ENCODE assay signal across 31 cellular contexts in genomic region chr17:72363336-72363620, GRCh38.
DNase-seq lines count a peak whose midpoint lies in the region; ATAC-seq, FAIRE-seq and TF ChIP-seq lines count a peak whose summit lies in the region.
"Had no signal": no experiment of that assay in that cellular context is flagged by ENCODE, and none has a peak within 500 bp of the region (broad histone marks: within the 10 kb centered on the region; RNA-seq: fewer than 3 reads in every experiment).

No MANE protein-coding gene starts in this region.

- FAIRE-seq in keratinocyte (lab: Jason Lieb, UNC): no peak
- FAIRE-seq: endometrium, TTC549 had no signal

- no peaks in the 10 kb centered on the region for H3F3A ChIP-seq in PC-3 (ENCODE audit: low read length, unreplicated experiment)

- H3K4me3 ChIP-seq in PC-3 (ENCODE audit: low read length) (no peak overlapping the region), adipocyte (ENCODE audit: low read length) (no peak overlapping the region), keratinocyte (ENCODE audit: control insufficient read depth in 2 of 3, extremely low read depth in 1 of 3, insufficient read depth in 2 of 3, low read depth in 1 of 3, low read length in 3 of 3) (no peak overlapping the region), esophagus squamous epithelium (no peak overlapping the region), mucosa of descending colon (no peak overlapping the region)
- H3K4me3 ChIP-seq: SK-N-MC, spleen, thoracic aorta had no signal

- H3K27ac Mint-ChIP-seq in activated CD8-positive, alpha-beta T cell treated with anti-CD3 and anti-CD28 coated beads for 36 hours: no peak overlapping the region
- H3K27ac Mint-ChIP-seq: activated CD4-positive, alpha-beta memory T cell treated with anti-CD3 and anti-CD28 coated beads for 36 hours; activated naive CD8-positive, alpha-beta T cell treated with anti-CD3 and anti-CD28 coated beads, Interleukin-2, amount 50 U/mL, for 24 hours; T-helper 17 cell had no signal

- no peaks in the 10 kb centered on the region for H3K9me3 Mint-ChIP-seq in activated CD8-positive, alpha-beta T cell treated with anti-CD3 and anti-CD28 coated beads for 36 hours
- H3K9me3 Mint-ChIP-seq: activated CD4-positive, alpha-beta memory T cell treated with anti-CD3 and anti-CD28 coated beads for 36 hours; activated naive CD8-positive, alpha-beta T cell treated with anti-CD3 and anti-CD28 coated beads, Interleukin-2, amount 50 U/mL, for 24 hours had no signal

- no peaks in the 10 kb centered on the region for H3K27me3 Mint-ChIP-seq in activated CD8-positive, alpha-beta T cell treated with anti-CD3 and anti-CD28 coated beads for 36 hours
- H3K27me3 Mint-ChIP-seq: activated naive CD8-positive, alpha-beta T cell treated with anti-CD3 and anti-CD28 coated beads, Interleukin-2, amount 50 U/mL, for 24 hours; T-helper 17 cell had no signal

- no peaks in the 10 kb centered on the region for H3K36me3 Mint-ChIP-seq in activated CD8-positive, alpha-beta T cell treated with anti-CD3 and anti-CD28 coated beads for 36 hours (ENCODE audit: low read depth)
- H3K36me3 Mint-ChIP-seq: activated CD4-positive, alpha-beta memory T cell treated with anti-CD3 and anti-CD28 coated beads for 36 hours had no signal

- no peaks in the 10 kb centered on the region for H3K4me1 Mint-ChIP-seq in activated CD8-positive, alpha-beta T cell treated with anti-CD3 and anti-CD28 coated beads for 36 hours (ENCODE audit: low read depth)
- H3K4me1 Mint-ChIP-seq: activated naive CD8-positive, alpha-beta T cell treated with anti-CD3 and anti-CD28 coated beads, Interleukin-2, amount 50 U/mL, for 24 hours; T-helper 17 cell had no signal

- intact Hi-C loops in PC-3 (cut with micrococcal nuclease) (no loop called here), esophagus squamous epithelium (cut with DNase I) (no loop called here), mucosa of descending colon (cut with DNase I, micrococcal nuclease) (no loop called here)
- intact Hi-C loops in activated CD8-positive, alpha-beta T cell treated with anti-CD3 and anti-CD28 coated beads for 36 hours (cut with micrococcal nuclease): no loop called here

- POLR2A ChIA-PET in PC-3 (lab: Charles Lee; ENCODE audit: unreplicated experiment): interaction anchor here (0.9 to 1.0 kb wide), 2 partner anchors 60 to 102 kb away, joined by 4 to 7 read pairs; no protein-coding TSS in a partner anchor
- POLR2A ChIA-PET in activated CD8-positive, alpha-beta T cell treated with anti-CD3 and anti-CD28 coated beads for 36 hours (lab: Charles Lee): no interaction called here

- BruUV-seq in PC-3 (replicated peaks; lab: Mats Ljungman, UMichigan): no TSS peak

- 65 to 70% methylated on average over 3 to 4 of the region's 4 CpGs for WGBS in esophagus squamous epithelium, 2 donors

- no peaks in the 10 kb centered on the region for H3K79me2 ChIP-seq in PC-3 (ENCODE audit: low read length)
- no peaks in the 10 kb centered on the region for H3K79me2 ChIP-seq in keratinocyte (ENCODE audit: control insufficient read depth, insufficient read depth, low read length)
- H3K79me2 ChIP-seq: parathyroid adenoma had no signal

- H3K4me3 Mint-ChIP-seq in activated CD8-positive, alpha-beta T cell treated with anti-CD3 and anti-CD28 coated beads for 36 hours: no peak overlapping the region
- H3K4me3 Mint-ChIP-seq: activated CD4-positive, alpha-beta memory T cell treated with anti-CD3 and anti-CD28 coated beads for 36 hours; activated naive CD8-positive, alpha-beta T cell treated with anti-CD3 and anti-CD28 coated beads, Interleukin-2, amount 50 U/mL, for 24 hours; neural crest cell; T-helper 17 cell had no signal

- H3K4me2 ChIP-seq in PC-3 (ENCODE audit: low read length) (peak overlapping the region; percentile 43), keratinocyte (ENCODE audit: control insufficient read depth, extremely low read depth, insufficient read depth, low read depth, low read length) (no peak overlapping the region)

- H3K9me3 ChIP-seq in PC-3 (ENCODE audit: low read length): no peaks in the 10 kb centered on the region
- no peaks in the 10 kb centered on the region for H3K9me3 ChIP-seq in adipocyte (ENCODE audit: control insufficient read depth, low read length)
- H3K9me3 ChIP-seq in keratinocyte (ENCODE audit: control insufficient read depth, low read depth, low read length): no peaks in the 10 kb centered on the region
- H3K9me3 ChIP-seq in esophagus squamous epithelium: no peaks in the 10 kb centered on the region
- H3K9me3 ChIP-seq in mucosa of descending colon: no peaks in the 10 kb centered on the region
- H3K9me3 ChIP-seq: thoracic aorta had no signal

- dilution Hi-C loops in keratinocyte (cut with MboI; ENCODE audit: extremely low pct_ligation_motif_present, low sequenced_read_pairs): no loop called here

- H3K9me2 ChIP-seq in PC-3 (replicated peaks; ENCODE audit: low read length): no peaks in the 10 kb centered on the region

- no peak overlapping the region for H2AFZ ChIP-seq in PC-3 (ENCODE audit: low read length)
- no peak overlapping the region for H2AFZ ChIP-seq in keratinocyte (ENCODE audit: control insufficient read depth, low read length)
- H2AFZ ChIP-seq: parathyroid adenoma had no signal

- H3K36me3 ChIP-seq in PC-3 (ENCODE audit: low read depth, low read length): no peaks in the 10 kb centered on the region
- H3K36me3 ChIP-seq in adipocyte (ENCODE audit: control insufficient read depth, insufficient read depth, low read length, severe bottlenecking): no peaks in the 10 kb centered on the region
- no peaks in the 10 kb centered on the region for H3K36me3 ChIP-seq in keratinocyte (ENCODE audit: control insufficient read depth in 2 of 2, extremely low read depth in 1 of 2, insufficient read depth in 2 of 2, low read length in 2 of 2)
- no peaks in the 10 kb centered on the region for H3K36me3 ChIP-seq in esophagus squamous epithelium
- H3K36me3 ChIP-seq in mucosa of descending colon (ENCODE audit: low read depth): no peaks in the 10 kb centered on the region
- H3K36me3 ChIP-seq: spleen, thoracic aorta had no signal

- peaks cover 44% of the 10 kb centered on the region for H3K4me1 ChIP-seq in PC-3 (ENCODE audit: insufficient read depth, low read length)
- peaks cover 10% of the 10 kb centered on the region for H3K4me1 ChIP-seq in adipocyte (ENCODE audit: control insufficient read depth, insufficient read depth, low read length)
- H3K4me1 ChIP-seq in keratinocyte (ENCODE audit: control insufficient read depth, extremely low read depth, insufficient read depth, low read length): peaks cover 36% of the 10 kb centered on the region
- H3K4me1 ChIP-seq in esophagus squamous epithelium: peaks cover 0 to 39% (median 10%) of the 10 kb centered on the region in 3 donors
- no peaks in the 10 kb centered on the region for H3K4me1 ChIP-seq in mucosa of descending colon (ENCODE audit: low read depth)
- H3K4me1 ChIP-seq: parathyroid adenoma, spleen had no signal

- DNase-seq in PC-3 (no peak), adipocyte (ENCODE audit: low read depth) (peak; percentile 37), keratinocyte (ENCODE audit: low read depth, low spot score) (no peak), esophagus squamous epithelium (lab: John Stamatoyannopoulos, UW) (no peak), NCI-H2171 (lab: John Stamatoyannopoulos, UW) (no peak), mucosa of descending colon (no peak)
- no peak for DNase-seq in activated CD8-positive, alpha-beta T cell treated with anti-CD3 and anti-CD28 coated beads for 36 hours
- DNase-seq: activated CD4-positive, alpha-beta memory T cell treated with anti-CD3 and anti-CD28 coated beads for 36 hours; activated CD8-positive, alpha-beta memory T cell treated with anti-CD3 and anti-CD28 coated beads, Interleukin-2, amount 50 U/mL, for 4 hours; activated naive CD4-positive, alpha-beta T cell; activated naive CD8-positive, alpha-beta T cell treated with anti-CD3 and anti-CD28 coated beads, Interleukin-2, amount 50 U/mL, for 24 hours; Caco-2; DMS79; GF-D8; Kasumi-1; left cardiac atrium; NCI-H1436 treated with DMSO at 0.1 percent for 48 hours; NCI-H2081 treated with DMSO at 0.1 percent for 48 hours; NCI-H345; NCI-H69; spleen; stimulated activated CD4-positive, alpha-beta T cell treated with anti-CD3 and anti-CD28 coated beads, Interleukin-2, amount 100 ng/mL, for 24 hours; stimulated activated naive CD8-positive, alpha-beta T cell treated with anti-CD3 and anti-CD28 coated beads, Interleukin-15, Interleukin-2, amounts not matched to agents 100 U/mL and 50 U/mL, for 24 hours; T-helper 17 cell had no signal

- H3K27me3 ChIP-seq in PC-3 (ENCODE audit: low read length) (no peaks in the 10 kb centered on the region), adipocyte (replicated peaks; ENCODE audit: control insufficient read depth, insufficient read depth, low read length) (no peaks in the 10 kb centered on the region), keratinocyte (ENCODE audit: control insufficient read depth, extremely low read depth, insufficient read depth, low read length) (no peaks in the 10 kb centered on the region), esophagus squamous epithelium (peaks cover 0 to 11% (median 0%) of the 10 kb centered on the region in 4 donors)

- H3K9me1 ChIP-seq in keratinocyte (ENCODE audit: control insufficient read depth, extremely low read depth, insufficient read depth, low read length): no peaks in the 10 kb centered on the region

- H3K27ac ChIP-seq in PC-3 (ENCODE audit: low read length): peak overlapping the region; percentile 93
- peak overlapping the region; percentile 94 for H3K27ac ChIP-seq in keratinocyte (ENCODE audit: control insufficient read depth, insufficient read depth, low read length)
- no peak overlapping the region for H3K27ac ChIP-seq in esophagus squamous epithelium
- H3K27ac ChIP-seq: C4-2B, parathyroid adenoma, SK-N-MC, spleen, thoracic aorta had no signal

- CTCF ChIA-PET in PC-3 (lab: Charles Lee): no interaction called here
- CTCF ChIA-PET in activated CD8-positive, alpha-beta T cell treated with anti-CD3 and anti-CD28 coated beads for 36 hours (lab: Charles Lee): no interaction called here

- no peaks in the 10 kb centered on the region for H4K20me1 ChIP-seq in PC-3 (ENCODE audit: low read length)
- H4K20me1 ChIP-seq in keratinocyte (ENCODE audit: control insufficient read depth, extremely low read depth, insufficient read depth, low read length): no peaks in the 10 kb centered on the region

- TF ChIP-seq CTCF in PC-3 (conservative IDR thresholded peaks at IDR 0.05; ENCODE audit: low read depth, low read length): no peak
- TF ChIP-seq CTCF in keratinocyte (optimal IDR thresholded peaks at IDR 0.05 in 1 of 3, IDR thresholded peaks at IDR 0.05 in 1 of 3, conservative IDR thresholded peaks at IDR 0.05 in 1 of 3; ENCODE audit: extremely low read depth in 1 of 3, insufficient read depth in 2 of 3, low read length in 3 of 3): no peak
- no peak for TF ChIP-seq CTCF in esophagus squamous epithelium (IDR thresholded peaks at IDR 0.05)
- no peak for TF ChIP-seq CTCF in activated CD8-positive, alpha-beta T cell treated with anti-CD3 and anti-CD28 coated beads for 36 hours (IDR thresholded peaks at IDR 0.05)
- no peak for TF ChIP-seq CTCF in mucosa of descending colon (IDR thresholded peaks at IDR 0.05)

- no peak for ATAC-seq in PC-3
- ATAC-seq in activated CD8-positive, alpha-beta T cell treated with anti-CD3 and anti-CD28 coated beads for 36 hours: no peak
- no peak for ATAC-seq in mucosa of descending colon
- ATAC-seq: activated naive CD8-positive, alpha-beta T cell treated with anti-CD3 and anti-CD28 coated beads, Interleukin-2, amount 50 U/mL, for 24 hours; left cardiac atrium; stimulated activated naive CD8-positive, alpha-beta T cell treated with anti-CD3 and anti-CD28 coated beads, Interleukin-15, Interleukin-2, amounts not matched to agents 100 U/mL and 50 U/mL, for 24 hours; T-helper 17 cell had no signal

- no peak for TF ChIP-seq POLR2A in esophagus squamous epithelium (IDR thresholded peaks at IDR 0.05)

- H3K9ac ChIP-seq in PC-3 (ENCODE audit: low read length) (peak overlapping the region; percentile 74), adipocyte (ENCODE audit: low read length) (no peak overlapping the region), keratinocyte (ENCODE audit: control insufficient read depth, extremely low read depth, insufficient read depth, low read length) (peak overlapping the region; percentile 14)
- H3K9ac ChIP-seq: parathyroid adenoma had no signal

Comparison
In these comparisons a context has a peak if more than half of its experiments do, and no peak if none do; other contexts are left out.
1. H3K27ac ChIP-seq: peak in PC-3 (single experiment) and keratinocyte (single experiment); none in esophagus squamous epithelium (0 of 4).